Comparison of ENCODE assay signal across 8 cellular contexts in the genomic region with DNA sequence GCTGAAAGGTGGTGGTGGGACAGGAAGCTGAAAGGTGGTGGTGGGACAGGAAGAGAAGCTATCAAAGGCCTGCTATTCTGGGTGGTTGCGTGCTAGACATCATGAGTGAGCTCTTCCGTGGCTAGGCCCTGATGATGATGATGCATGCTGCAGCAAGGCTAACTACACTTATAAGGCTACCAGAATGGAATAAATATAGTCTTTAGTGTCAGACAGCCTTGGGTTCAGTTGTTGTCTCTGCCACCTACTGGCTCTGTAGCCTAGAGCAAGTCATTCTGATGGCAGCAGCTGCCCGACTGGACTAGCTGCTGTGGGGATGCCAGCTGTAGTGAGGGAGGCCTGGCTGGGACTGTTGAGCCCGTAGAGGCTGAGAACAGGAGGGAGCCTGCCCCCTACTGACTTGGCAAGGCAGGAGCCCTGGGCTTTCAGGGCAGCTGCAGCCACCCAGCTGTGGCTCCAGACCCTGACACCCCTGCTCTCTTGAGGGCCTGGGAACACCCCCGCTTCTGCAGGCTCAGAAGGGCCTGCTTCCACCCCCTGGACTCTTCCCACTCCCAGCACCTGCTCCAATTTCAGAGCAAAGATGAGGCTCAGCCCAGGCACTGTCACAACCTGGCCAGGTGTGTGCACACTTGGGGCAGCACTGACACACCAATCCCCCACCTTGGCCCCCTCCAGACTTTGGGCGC. TPM values are rescaled to one million over a fixed set of nuclear protein-coding genes. Genes with fewer than 3 reads are reported as not detected.
DNase-seq lines count a peak whose midpoint lies in the region; ATAC-seq and TF ChIP-seq lines count a peak whose summit lies in the region.

No MANE protein-coding gene starts in this region.

- DNase-seq in AG09309 (ENCODE audit: low read depth), result no peak
- DNase-seq in activated CD8-positive, alpha-beta memory T cell treated with anti-CD3 and anti-CD28 coated beads for 1 hour (ENCODE audit: extremely low read depth in 1 of 2, low read depth in 1 of 2), result peak; percentile 17 to 43
- no peak for DNase-seq in memory B cell (ENCODE audit: low spot score in 2 of 2)
- DNase-seq in NCI-H1694 (lab: John Stamatoyannopoulos, UW), result no peak
- no peak for DNase-seq in NCI-H2171 treated with DMSO at 0.1 percent for 48 hours (lab: John Stamatoyannopoulos, UW)
- no peak for DNase-seq in mesothelial cell of epicardium (ENCODE audit: low spot score in 2 of 2, unreplicated experiment in 2 of 2)

- H3K27me3 Mint-ChIP-seq in memory B cell (no peaks in the 10 kb centered on the region), mesothelial cell of epicardium (ENCODE audit: low read depth) (no peaks in the 10 kb centered on the region)

- H3K4me3 ChIP-seq in AG09309 (ENCODE audit: control insufficient read depth, low read depth, low read length), result no peak overlapping the region

- H3K27ac Mint-ChIP-seq in memory B cell (no peak overlapping the region), mesothelial cell of epicardium (no peak overlapping the region)

- TF ChIP-seq CTCF in AG09309 (IDR thresholded peaks at IDR 0.05; ENCODE audit: control insufficient read depth, insufficient read depth, low read depth, low read length, missing control alignments), result peak; percentile 38
- TF ChIP-seq CTCF in mesothelial cell of epicardium (IDR thresholded peaks at IDR 0.05; ENCODE audit: unreplicated experiment), result no peak

- no peaks in the 10 kb centered on the region for H3K36me3 Mint-ChIP-seq in memory B cell
- no peaks in the 10 kb centered on the region for H3K36me3 Mint-ChIP-seq in mesothelial cell of epicardium

- H3K4me3 Mint-ChIP-seq in memory B cell (no peak overlapping the region), mesothelial cell of epicardium (no peak overlapping the region)

- peaks cover 11% of the 10 kb centered on the region for H3K4me1 Mint-ChIP-seq in memory B cell
- H3K4me1 Mint-ChIP-seq in mesothelial cell of epicardium, result no peaks in the 10 kb centered on the region

- ATAC-seq in GM19438 (IDR thresholded peaks at IDR 0.05; ENCODE audit: low read depth, unreplicated experiment) (peak; percentile 71), HG03460 (IDR thresholded peaks at IDR 0.05; ENCODE audit: unreplicated experiment) (peak; percentile 82), memory B cell (ENCODE audit: low read depth) (peak; percentile 71)

- H3K9me3 Mint-ChIP-seq in memory B cell (no peaks in the 10 kb centered on the region), mesothelial cell of epicardium (no peaks in the 10 kb centered on the region)

RNA-seq across cellular contexts. Expression of a gene that starts 21.4 kb away (rescaled TPM):
- not detected in 3 replicates for total RNA-seq in mesothelial cell of epicardium

RNA-seq across cellular contexts. Expression of a gene that starts 57.9 kb away (rescaled TPM):
- total RNA-seq in mesothelial cell of epicardium, result 3.9 to 4.7 TPM (median 4.0 TPM) in 3 replicates

Comparison
In these comparisons a context has a peak if more than half of its experiments do, and no peak if none do; other contexts are left out.
1. DNase-seq: peak in activated CD8-positive, alpha-beta memory T cell treated with anti-CD3 and anti-CD28 coated beads for 1 hour (2 of 2); none in AG09309 (single experiment), memory B cell (0 of 2), NCI-H1694 (single experiment), NCI-H2171 treated with DMSO at 0.1 percent for 48 hours (single experiment) and mesothelial cell of epicardium (0 of 2).
2. Peak in every context shown above with its lines, with median percentiles within 50 percentile points of each other: ATAC-seq.